ENCODE assay signal across 9 cellular contexts in genomic region chr2:43133336-43133707, GRCh38.
DNase-seq lines count a peak whose midpoint lies in the region; ATAC-seq and TF ChIP-seq lines count a peak whose summit lies in the region.
"Had no signal": no experiment of that assay in that cellular context is flagged by ENCODE, and none has a peak within 500 bp of the region (broad histone marks: within the 10 kb centered on the region; RNA-seq: fewer than 3 reads in every experiment).

No MANE protein-coding gene starts in this region.

- H3K36me3 ChIP-seq in mammary epithelial cell (ENCODE audit: insufficient read depth, low read length), result no peaks in the 10 kb centered on the region
- H3K36me3 ChIP-seq in urinary bladder (ENCODE audit: insufficient read depth), result no peaks in the 10 kb centered on the region

- H3K4me2 ChIP-seq in mammary epithelial cell (ENCODE audit: insufficient read depth, low read depth, low read length), result no peak overlapping the region

- H3K27me3 ChIP-seq in mammary epithelial cell (ENCODE audit: insufficient read depth, low read length), result no peaks in the 10 kb centered on the region

- TF ChIP-seq CTCF in MCF 10A (IDR thresholded peaks at IDR 0.05; ENCODE audit: unreplicated experiment), result no peak
- TF ChIP-seq CTCF in mammary epithelial cell (conservative IDR thresholded peaks at IDR 0.05 in 1 of 2, IDR thresholded peaks at IDR 0.05 in 1 of 2; ENCODE audit: extremely low read depth in 1 of 2, insufficient read depth in 1 of 2, low read depth in 1 of 2, low read length in 2 of 2), result no peak
- TF ChIP-seq CTCF in GM13977 (IDR thresholded peaks at IDR 0.05; ENCODE audit: extremely low read depth, insufficient read depth, missing control alignments), result no peak

- H3K4me3 Mint-ChIP-seq in MCF 10A (ENCODE audit: unreplicated experiment) (no peak overlapping the region), memory B cell (peak overlapping the region; percentile 43)
- peak overlapping the region; percentile 83 for H3K4me3 Mint-ChIP-seq in activated T-helper 17 cell treated with anti-CD3 and anti-CD28 coated beads, Interleukin-2, amount 50 U/mL, for 72 hours

- H3K9me3 Mint-ChIP-seq in MCF 10A (ENCODE audit: unreplicated experiment), result no peaks in the 10 kb centered on the region
- no peaks in the 10 kb centered on the region for H3K9me3 Mint-ChIP-seq in activated T-helper 17 cell treated with anti-CD3 and anti-CD28 coated beads, Interleukin-2, amount 50 U/mL, for 72 hours
- H3K9me3 Mint-ChIP-seq in memory B cell, result no peaks in the 10 kb centered on the region

- H3K4me1 Mint-ChIP-seq in MCF 10A (ENCODE audit: insufficient read depth, unreplicated experiment) (peaks cover 45% of the 10 kb centered on the region), memory B cell (peaks cover 80% of the 10 kb centered on the region)
- H3K4me1 Mint-ChIP-seq in activated T-helper 17 cell treated with anti-CD3 and anti-CD28 coated beads, Interleukin-2, amount 50 U/mL, for 72 hours, result peaks cover 69% of the 10 kb centered on the region

- dilution Hi-C loops in mammary epithelial cell (cut with HindIII; ENCODE audit: low sequenced_read_pairs), result no loop called here

- no peaks in the 10 kb centered on the region for H4K20me1 ChIP-seq in mammary epithelial cell (ENCODE audit: insufficient read depth, low read length)

- ATAC-seq in activated T-helper 17 cell treated with anti-CD3 and anti-CD28 coated beads, Interleukin-2, amount 50 U/mL, for 72 hours (replicated peaks), result no peak
- no peak for ATAC-seq in memory B cell (ENCODE audit: low read depth)
- ATAC-seq: left lobe of liver had no signal

- H3K79me2 ChIP-seq in mammary epithelial cell (ENCODE audit: insufficient read depth, low read length), result no peaks in the 10 kb centered on the region

- no peak for DNase-seq in MCF 10A (ENCODE audit: unreplicated experiment)
- no peak for DNase-seq in mammary epithelial cell
- no peak for DNase-seq in memory B cell (ENCODE audit: low spot score in 2 of 2)
- DNase-seq in DMS53 treated with DMSO at 0.1 percent for 48 hours (lab: John Stamatoyannopoulos, UW; ENCODE audit: unreplicated experiment), result no peak
- DNase-seq in GM13977 (ENCODE audit: low spot score), result no peak
- DNase-seq in HuH-7 (ENCODE audit: low spot score), result no peak

- no peak overlapping the region for H3K9ac ChIP-seq in mammary epithelial cell (ENCODE audit: insufficient read depth, low read length)

- no peaks in the 10 kb centered on the region for H3K36me3 Mint-ChIP-seq in MCF 10A (ENCODE audit: insufficient read depth, unreplicated experiment)
- peaks cover 56% of the 10 kb centered on the region for H3K36me3 Mint-ChIP-seq in activated T-helper 17 cell treated with anti-CD3 and anti-CD28 coated beads, Interleukin-2, amount 50 U/mL, for 72 hours (ENCODE audit: low read depth)
- no peaks in the 10 kb centered on the region for H3K36me3 Mint-ChIP-seq in memory B cell

- POLR2A ChIA-PET in MCF 10A (lab: Yijun Ruan, JAX), result interaction anchor here (0.6 to 14.4 kb wide), 7 partner anchors 25 to 408 kb away, joined by 4 to 240 read pairs (median 7); partner anchors contain the start of gene ZFP36L2

- H3K4me3 ChIP-seq in mammary epithelial cell (replicated peaks in 1 of 3; ENCODE audit: insufficient read depth in 1 of 3, low read depth in 2 of 3, low read length in 3 of 3) (no peak overlapping the region), urinary bladder (ENCODE audit: low read depth, low read length) (no peak overlapping the region)

- H3K27ac Mint-ChIP-seq in MCF 10A (ENCODE audit: low read depth, unreplicated experiment), result peak overlapping the region; percentile 89
- peak overlapping the region; percentile 87 for H3K27ac Mint-ChIP-seq in activated T-helper 17 cell treated with anti-CD3 and anti-CD28 coated beads, Interleukin-2, amount 50 U/mL, for 72 hours
- H3K27ac Mint-ChIP-seq in memory B cell, result peak overlapping the region; percentile 95

- no peak overlapping the region for H3K27ac ChIP-seq in mammary epithelial cell (ENCODE audit: insufficient read depth, low read depth, low read length)
- H3K27ac ChIP-seq in urinary bladder (ENCODE audit: low read depth), result peak overlapping the region; percentile 49

- CTCF ChIA-PET in MCF 10A (lab: Yijun Ruan, JAX) (interaction anchor here (1.1 to 2.7 kb wide), 3 partner anchors 90 to 158 kb away, joined by 4 to 17 read pairs (median 15); no protein-coding TSS in a partner anchor), mammary epithelial cell (lab: Charles Lee; ENCODE audit: low non-redundant PET) (no interaction called here)

- 100% methylated on average over 4 of the region's 4 CpGs for WGBS in mammary epithelial cell (ENCODE audit: low coverage, missing lambda C conversion rate)
- 86% methylated on average over 4 of the region's 4 CpGs for WGBS in urinary bladder

- H2AFZ ChIP-seq in mammary epithelial cell (ENCODE audit: low read depth, low read length), result no peak overlapping the region

- intact Hi-C loops in MCF 10A (cut with micrococcal nuclease) (loop anchor here (5.0 kb wide), 1 partner anchor 34 kb away; no protein-coding TSS in a partner anchor), mammary epithelial cell (cut with micrococcal nuclease) (loop anchor here (5.0 to 10.0 kb wide), 2 partner anchors 279 to 409 kb away; no protein-coding TSS in a partner anchor)

- no peaks in the 10 kb centered on the region for H3K9me3 ChIP-seq in mammary epithelial cell (replicated peaks; ENCODE audit: insufficient read depth, low read length)

- H3K4me1 ChIP-seq in mammary epithelial cell (ENCODE audit: insufficient read depth, low read length) (peaks cover 33% of the 10 kb centered on the region), urinary bladder (ENCODE audit: insufficient read depth) (no peaks in the 10 kb centered on the region)

- in situ Hi-C loops in mammary epithelial cell (cut with MboI; ENCODE audit: low sequenced_read_pairs in 2 of 2), result no loop called here
- in situ Hi-C loops in GM13977 (cut with MboI; ENCODE audit: low pct_unique_long_range_greater_than_20kb, low sequenced_read_pairs, unreplicated experiment), result no loop called here

- BruUV-seq in MCF 10A (replicated peaks; lab: Mats Ljungman, UMichigan), result no TSS peak
- no TSS peak for BruUV-seq in mammary epithelial cell (replicated peaks; lab: Mats Ljungman, UMichigan)

- H3K27me3 Mint-ChIP-seq in MCF 10A (ENCODE audit: insufficient read depth, unreplicated experiment) (no peaks in the 10 kb centered on the region), memory B cell (no peaks in the 10 kb centered on the region)
- no peaks in the 10 kb centered on the region for H3K27me3 Mint-ChIP-seq in activated T-helper 17 cell treated with anti-CD3 and anti-CD28 coated beads, Interleukin-2, amount 50 U/mL, for 72 hours
